27 cellular contexts compared by ENCODE assay signal in genomic region chr16:49515016-49515415, GRCh38.
"Had no signal": no experiment of that assay in that cellular context is flagged by ENCODE, and none has a peak within 500 bp of the region (broad histone marks: within the 10 kb centered on the region; RNA-seq: fewer than 3 reads in every experiment).

No MANE protein-coding gene starts in this region.

- H3K36me3 ChIP-seq: breast epithelium, cardiac muscle cell had no signal

- H3K4me3 Mint-ChIP-seq: activated CD4-positive, alpha-beta memory T cell treated with anti-CD3 and anti-CD28 coated beads, Interleukin-2, amount 10 ng/mL, durations not matched to agents 7 days and 5 days; activated CD4-positive, alpha-beta T cell treated with anti-CD3 and anti-CD28 coated beads, Interleukin-2, amount 10 ng/mL, durations not matched to agents 7 days and 5 days; activated naive CD8-positive, alpha-beta T cell; activated T-cell treated with anti-CD3 and anti-CD28 coated beads, Interleukin-2, amount 50 U/mL, for 24 hours; activated T-cell treated with anti-CD3 and anti-CD28 coated beads, Interleukin-2, amount 50 U/mL, for 72 hours; dendritic cell treated with granulocyte-macrophage colony-stimulating factor and Interleukin-4, amounts not matched to agents 40 ng/mL and 50 ng/mL, for 4 days; endodermal cell had no signal

- H3K9me3 Mint-ChIP-seq: activated CD4-positive, alpha-beta memory T cell treated with anti-CD3 and anti-CD28 coated beads, Interleukin-2, amount 10 ng/mL, durations not matched to agents 7 days and 5 days; activated CD4-positive, alpha-beta T cell treated with anti-CD3 and anti-CD28 coated beads, Interleukin-2, amount 10 ng/mL, durations not matched to agents 7 days and 5 days; activated T-cell treated with anti-CD3 and anti-CD28 coated beads, Interleukin-2, amount 50 U/mL, for 24 hours; activated T-cell treated with anti-CD3 and anti-CD28 coated beads, Interleukin-2, amount 50 U/mL, for 72 hours; dendritic cell treated with granulocyte-macrophage colony-stimulating factor and Interleukin-4, amounts not matched to agents 40 ng/mL and 50 ng/mL, for 4 days; endodermal cell had no signal

- H3K36me3 Mint-ChIP-seq: activated naive CD8-positive, alpha-beta T cell had no signal

- H3K27ac ChIP-seq: breast epithelium, cardiac muscle cell, coronary artery, dorsolateral prefrontal cortex had no signal

- H3K4me1 Mint-ChIP-seq: activated CD4-positive, alpha-beta memory T cell treated with anti-CD3 and anti-CD28 coated beads, Interleukin-2, amount 10 ng/mL, durations not matched to agents 7 days and 5 days; activated CD4-positive, alpha-beta T cell treated with anti-CD3 and anti-CD28 coated beads, Interleukin-2, amount 10 ng/mL, durations not matched to agents 7 days and 5 days; endodermal cell had no signal

- ATAC-seq: activated T-cell treated with anti-CD3 and anti-CD28 coated beads, Interleukin-2, amount 50 U/mL, for 72 hours; esophagus mucosa had no signal

- H3K27me3 Mint-ChIP-seq: activated CD4-positive, alpha-beta memory T cell treated with anti-CD3 and anti-CD28 coated beads, Interleukin-2, amount 10 ng/mL, durations not matched to agents 7 days and 5 days; activated CD4-positive, alpha-beta T cell treated with anti-CD3 and anti-CD28 coated beads, Interleukin-2, amount 10 ng/mL, durations not matched to agents 7 days and 5 days; activated naive CD8-positive, alpha-beta T cell; activated T-cell treated with anti-CD3 and anti-CD28 coated beads, Interleukin-2, amount 50 U/mL, for 24 hours; dendritic cell treated with granulocyte-macrophage colony-stimulating factor and Interleukin-4, amounts not matched to agents 40 ng/mL and 50 ng/mL, for 4 days had no signal

- H3K27me3 ChIP-seq: breast epithelium, cardiac muscle cell had no signal

- H3K4me3 ChIP-seq: breast epithelium, cardiac muscle cell, coronary artery, dorsolateral prefrontal cortex had no signal

- H3K4me1 ChIP-seq: breast epithelium had no signal

- DNase-seq: activated CD4-positive, alpha-beta memory T cell treated with anti-CD3 and anti-CD28 coated beads, Interleukin-2, amount 10 ng/mL, durations not matched to agents 7 days and 5 days; activated CD4-positive, alpha-beta T cell treated with anti-CD3 and anti-CD28 coated beads for 1 hour; activated CD4-positive, alpha-beta T cell treated with anti-CD3 and anti-CD28 coated beads for 4 hours; activated CD4-positive, alpha-beta T cell treated with anti-CD3 and anti-CD28 coated beads, Interleukin-2, amount 10 ng/mL, durations not matched to agents 7 days and 5 days; activated CD4-positive, alpha-beta T cell treated with anti-CD3 and anti-CD28 coated beads, Interleukin-2, amount 50 U/mL, for 4 hours; activated CD8-positive, alpha-beta memory T cell treated with anti-CD3 and anti-CD28 coated beads, Interleukin-2, amount 50 U/mL, for 48 hours; activated gamma-delta T cell; activated naive CD4-positive, alpha-beta T cell; activated naive CD4-positive, alpha-beta T cell treated with anti-CD3 and anti-CD28 coated beads, Interleukin-2, amount 50 U/mL, for 16 hours; activated T-cell treated with anti-CD3 and anti-CD28 coated beads for 4 hours; activated T-cell treated with anti-CD3 and anti-CD28 coated beads, Interleukin-2, amount 50 U/mL, for 24 hours; activated T-cell treated with anti-CD3 and anti-CD28 coated beads, Interleukin-2, amount 50 U/mL, for 72 hours; amniotic stem cell; anterior cingulate cortex; central memory CD4-positive, alpha-beta T cell; cerebellar nuclear complex; dorsolateral prefrontal cortex; effector memory CD4-positive, alpha-beta T cell; endodermal cell; foreskin fibroblast; T-helper 2 cell had no signal

- H3K27ac Mint-ChIP-seq: activated CD4-positive, alpha-beta memory T cell treated with anti-CD3 and anti-CD28 coated beads, Interleukin-2, amount 10 ng/mL, durations not matched to agents 7 days and 5 days; activated CD4-positive, alpha-beta T cell treated with anti-CD3 and anti-CD28 coated beads, Interleukin-2, amount 10 ng/mL, durations not matched to agents 7 days and 5 days; activated naive CD8-positive, alpha-beta T cell; activated T-cell treated with anti-CD3 and anti-CD28 coated beads, Interleukin-2, amount 50 U/mL, for 24 hours; activated T-cell treated with anti-CD3 and anti-CD28 coated beads, Interleukin-2, amount 50 U/mL, for 72 hours; dendritic cell treated with granulocyte-macrophage colony-stimulating factor and Interleukin-4, amounts not matched to agents 40 ng/mL and 50 ng/mL, for 4 days; endodermal cell had no signal

- H3K9me3 ChIP-seq: breast epithelium had no signal
